Comparison of ENCODE assay signal across 16 cellular contexts in genomic region chr10:23099816-23100215, GRCh38. TPM values are rescaled to one million over a fixed set of nuclear protein-coding genes. Genes with fewer than 3 reads are reported as not detected.
DNase-seq lines count a peak whose midpoint lies in the region; TF ChIP-seq lines count a peak whose summit lies in the region.
"Had no signal": no experiment of that assay in that cellular context is flagged by ENCODE, and none has a peak within 500 bp of the region (broad histone marks: within the 10 kb centered on the region; RNA-seq: fewer than 3 reads in every experiment).

No MANE protein-coding gene starts in this region.

- TF ChIP-seq CTCF in neural progenitor cell (IDR thresholded peaks at IDR 0.05) (no peak), RWPE1 (conservative IDR thresholded peaks at IDR 0.05; ENCODE audit: low read depth) (no peak)

- H3K36me3 ChIP-seq in neural progenitor cell, result no peaks in the 10 kb centered on the region

- H2AFZ ChIP-seq in neural progenitor cell (replicated peaks), result no peak overlapping the region

- POLR2A ChIA-PET in RWPE1 (lab: Yijun Ruan, JAX; ENCODE audit: low non-redundant PET), result no interaction called here

- H3K27me3 ChIP-seq in neural progenitor cell, result no peaks in the 10 kb centered on the region
- H3K27me3 ChIP-seq: esophagus muscularis mucosa had no signal

- H3K4me1 Mint-ChIP-seq in neural progenitor cell, result peaks cover 17% of the 10 kb centered on the region

- H4K20me1 ChIP-seq in neural progenitor cell (ENCODE audit: low read depth), result peaks cover 4% of the 10 kb centered on the region

- peaks cover 45% of the 10 kb centered on the region for H3K36me3 Mint-ChIP-seq in neural progenitor cell

- CTCF ChIA-PET in RWPE1 (lab: Yijun Ruan, JAX), result no interaction called here

- H3K9me3 Mint-ChIP-seq in neural progenitor cell, result peaks cover 25% of the 10 kb centered on the region
- H3K9me3 Mint-ChIP-seq: activated CD8-positive, alpha-beta T cell treated with anti-CD3 and anti-CD28 coated beads for 36 hours had no signal

- DNase-seq in EH (ENCODE audit: low read depth) (peak; percentile 37), M059J (ENCODE audit: low read depth) (peak; percentile 14), epithelial cell of prostate (ENCODE audit: low read depth, low spot score) (no peak), neural progenitor cell (ENCODE audit: low spot score) (peak; percentile 24), NCI-H1092 treated with DMSO at 0.1 percent for 48 hours (lab: John Stamatoyannopoulos, UW) (no peak), RWPE1 (ENCODE audit: low spot score) (no peak), NCI-H2171 treated with DMSO at 0.1 percent for 48 hours (lab: John Stamatoyannopoulos, UW) (no peak), SHP77 (lab: John Stamatoyannopoulos, UW) (no peak)
- DNase-seq: activated CD8-positive, alpha-beta T cell treated with anti-CD3 and anti-CD28 coated beads for 36 hours; activated gamma-delta T cell treated with Interleukin-2 at 50 U/mL for 16 hours; H7; NCI-H1092; NCI-H446 treated with DMSO at 0.1 percent for 48 hours; stimulated activated naive CD4-positive, alpha-beta T cell had no signal

- H3K79me2 ChIP-seq in neural progenitor cell (ENCODE audit: low read depth), result peaks cover 27% of the 10 kb centered on the region

- no peak overlapping the region for H3K9ac ChIP-seq in neural progenitor cell

- peaks cover 16% of the 10 kb centered on the region for H3F3A ChIP-seq in neural progenitor cell (ENCODE audit: low read depth)

- H3K9me3 ChIP-seq in neural progenitor cell (ENCODE audit: low read depth), result no peaks in the 10 kb centered on the region
- H3K9me3 ChIP-seq: esophagus muscularis mucosa had no signal

- H3K27ac ChIP-seq in epithelial cell of prostate (peak overlapping the region; percentile 84), neural progenitor cell (peak overlapping the region; percentile 8), RWPE1 (no peak overlapping the region)
- H3K27ac ChIP-seq: esophagus muscularis mucosa had no signal

- peak overlapping the region; percentile 25 for H3K4me2 ChIP-seq in neural progenitor cell

- H3K27ac Mint-ChIP-seq in neural progenitor cell, result no peak overlapping the region
- H3K27ac Mint-ChIP-seq: activated CD8-positive, alpha-beta T cell treated with anti-CD3 and anti-CD28 coated beads for 36 hours; B cell had no signal

- H3K4me1 ChIP-seq in neural progenitor cell, result peaks cover 21% of the 10 kb centered on the region

- no peak overlapping the region for H3K4me3 ChIP-seq in neural progenitor cell
- H3K4me3 ChIP-seq: esophagus muscularis mucosa had no signal

- no peak overlapping the region for H3K4me3 Mint-ChIP-seq in neural progenitor cell
- H3K4me3 Mint-ChIP-seq: activated CD8-positive, alpha-beta T cell treated with anti-CD3 and anti-CD28 coated beads for 36 hours; B cell had no signal

- H3K27me3 Mint-ChIP-seq in neural progenitor cell (ENCODE audit: insufficient read depth, low read depth), result no peaks in the 10 kb centered on the region
- H3K27me3 Mint-ChIP-seq: activated CD8-positive, alpha-beta T cell treated with anti-CD3 and anti-CD28 coated beads for 36 hours; B cell had no signal

RNA-seq across cellular contexts. Expression of gene MSRB2, which starts 4.4 kb away (rescaled TPM):
- 11.3 and 11.7 TPM in 2 replicates for total RNA-seq in M059J (2014; rRNA removed; shearing (Covaris generic))
- total RNA-seq in neural progenitor cell (ENCODE audit: low replicate concordance), result 15.2 and 17.2 TPM in 2 replicates

Comparison
In these comparisons a context has a peak if more than half of its experiments do, and no peak if none do; other contexts are left out.
1. DNase-seq: peak in EH (single experiment), M059J (single experiment) and neural progenitor cell (single experiment); none in epithelial cell of prostate (single experiment), NCI-H1092 treated with DMSO at 0.1 percent for 48 hours (single experiment), RWPE1 (single experiment), NCI-H2171 treated with DMSO at 0.1 percent for 48 hours (single experiment) and SHP77 (0 of 2).